ENCODE assay signal across 14 cellular contexts in the genomic region with DNA sequence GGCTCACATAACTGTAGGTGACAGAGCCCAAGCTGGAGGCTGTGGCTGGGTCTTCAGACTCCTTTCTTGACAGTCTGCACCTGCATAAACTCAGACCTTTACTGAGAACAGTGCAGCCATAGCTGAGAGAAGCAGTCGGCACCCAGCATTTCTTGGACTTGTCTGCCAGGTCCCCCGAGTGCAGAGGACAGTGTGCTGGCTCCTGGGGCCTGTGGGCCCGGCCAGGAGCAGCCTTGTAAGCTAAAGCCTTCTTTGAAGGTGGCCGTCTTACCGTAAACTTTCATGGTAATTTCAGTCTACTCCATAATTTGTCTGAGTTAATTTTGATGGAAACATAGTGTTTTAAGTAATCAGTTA.
DNase-seq lines count a peak whose midpoint lies in the region; ATAC-seq, FAIRE-seq and TF ChIP-seq lines count a peak whose summit lies in the region.
"Had no signal": no experiment of that assay in that cellular context is flagged by ENCODE, and none has a peak within 500 bp of the region (broad histone marks: within the 10 kb centered on the region; RNA-seq: fewer than 3 reads in every experiment).

No MANE protein-coding gene starts in this region.

- dilution Hi-C loops in endothelial cell of umbilical vein (cut with MboI; ENCODE audit: extremely low pct_ligation_motif_present, low sequenced_read_pairs) = no loop called here

- BruUV-seq in endothelial cell of umbilical vein (replicated peaks; lab: Mats Ljungman, UMichigan) = no TSS peak

- no peak for TF ChIP-seq EP300 in sigmoid colon (IDR thresholded peaks at IDR 0.05)

- H3K27ac Mint-ChIP-seq in CD4-positive, alpha-beta memory T cell = peak overlapping the region; percentile 93 to 97 (median 96)

- H3K9ac ChIP-seq in OCI-LY1 (ENCODE audit: low read length) (peak overlapping the region; percentile 20; the same call in 1 of the 2 replicates), endothelial cell of umbilical vein (replicated peaks; ENCODE audit: extremely low read depth, insufficient read depth, low read length) (no peak overlapping the region)

- H3K36me3 ChIP-seq in CD4-positive, alpha-beta memory T cell (ENCODE audit: insufficient read depth, low read length) = no peaks in the 10 kb centered on the region
- H3K36me3 ChIP-seq in OCI-LY1 (ENCODE audit: insufficient read depth, low read length) (no peaks in the 10 kb centered on the region; the same call in 1 of the 2 replicates), endothelial cell of umbilical vein (ENCODE audit: control insufficient read depth in 2 of 2, extremely low read depth in 1 of 2, insufficient read depth in 2 of 2, low read length in 2 of 2) (no peaks in the 10 kb centered on the region), sigmoid colon (no peaks in the 10 kb centered on the region)
- H3K36me3 ChIP-seq: HAP-1 had no signal

- no peaks in the 10 kb centered on the region for H3K27me3 Mint-ChIP-seq in CD4-positive, alpha-beta memory T cell
- H3K27me3 Mint-ChIP-seq: brain had no signal

- no peak for ATAC-seq in GM18909 (IDR thresholded peaks at IDR 0.05; ENCODE audit: poor library complexity, unreplicated experiment)
- ATAC-seq: foreskin keratinocyte had no signal

- peaks cover 0 to 2% (median 0%) of the 10 kb centered on the region in 8 donors for H3K9me3 Mint-ChIP-seq in CD4-positive, alpha-beta memory T cell
- H3K9me3 Mint-ChIP-seq: brain had no signal

- no peaks in the 10 kb centered on the region for H3K9me2 ChIP-seq in OCI-LY1 (ENCODE audit: low read depth, low read length)

- H3K4me3 ChIP-seq in CD4-positive, alpha-beta memory T cell (ENCODE audit: low read length in 2 of 2) = peak overlapping the region in 1 of 2 donors; percentile 35
- H3K4me3 ChIP-seq in OCI-LY1 (ENCODE audit: low read depth, low read length, poor library complexity, severe bottlenecking) (peak overlapping the region; percentile 78), endothelial cell of umbilical vein (replicated peaks in 1 of 3; ENCODE audit: insufficient read depth in 1 of 3, low read depth in 1 of 3, low read length in 3 of 3) (no peak overlapping the region), sigmoid colon (peak overlapping the region in 1 of 4 donors; percentile 8)
- H3K4me3 ChIP-seq: HAP-1 had no signal

- H3F3A ChIP-seq in OCI-LY1 (ENCODE audit: insufficient read depth, low read length) = 0 out of 2 replicates have a peak, but pooled peaks cover 7% of the 10 kb centered on the region

- H4K20me1 ChIP-seq in OCI-LY1 (ENCODE audit: insufficient read depth, low read length) (no peaks in the 10 kb centered on the region), endothelial cell of umbilical vein (replicated peaks; ENCODE audit: control insufficient read depth, extremely low read depth, insufficient read depth, low read length) (peaks cover 4% of the 10 kb centered on the region)

- peaks cover 96% of the 10 kb centered on the region for H3K4me1 ChIP-seq in CD4-positive, alpha-beta memory T cell (ENCODE audit: insufficient read depth, low read length)
- H3K4me1 ChIP-seq in OCI-LY1 (ENCODE audit: insufficient read depth, low read length, severe bottlenecking) = peaks cover 97% of the 10 kb centered on the region
- H3K4me1 ChIP-seq in endothelial cell of umbilical vein (ENCODE audit: control insufficient read depth, extremely low read depth, insufficient read depth, low read length) = peaks cover 91% of the 10 kb centered on the region
- H3K4me1 ChIP-seq in sigmoid colon = peaks cover 0 to 100% (median 97%) of the 10 kb centered on the region in 4 donors

- peak overlapping the region; percentile 96 for H3K27ac ChIP-seq in CD4-positive, alpha-beta memory T cell (ENCODE audit: low read depth, low read length)
- H3K27ac ChIP-seq in OCI-LY1 (ENCODE audit: low read depth, low read length, poor library complexity, severe bottlenecking) (peak overlapping the region; percentile 96), endothelial cell of umbilical vein (ENCODE audit: insufficient read depth, low read depth, low read length) (peak overlapping the region; percentile 14), sigmoid colon (peak overlapping the region; percentile 92 to 99 (median 98))
- H3K27ac ChIP-seq: foreskin keratinocyte had no signal

- H3K79me2 ChIP-seq in OCI-LY1 (ENCODE audit: insufficient read depth, low read length) (peaks cover 77% of the 10 kb centered on the region), endothelial cell of umbilical vein (ENCODE audit: control insufficient read depth, insufficient read depth, low read length) (peaks cover 92% of the 10 kb centered on the region)

- TF ChIP-seq POLR2A in endothelial cell of umbilical vein (IDR thresholded peaks at IDR 0.05; ENCODE audit: low read depth, low read length) = no peak
- no peak for TF ChIP-seq POLR2A in sigmoid colon (IDR thresholded peaks at IDR 0.05)

- 55 to 64% methylated on average over 5 of the region's 5 CpGs for WGBS in sigmoid colon, 2 donors

- H3K4me3 Mint-ChIP-seq in CD4-positive, alpha-beta memory T cell = peak overlapping the region; percentile 72 to 96 (median 92)

- CTCF ChIA-PET in CD4-positive, alpha-beta memory T cell (lab: Charles Lee; ENCODE audit: partially characterized antibody) = interaction anchor here (2.8 to 15.7 kb wide), 4 partner anchors 10 to 46 kb away, joined by 15 to 376 read pairs (median 85); no protein-coding TSS in a partner anchor
- CTCF ChIA-PET in endothelial cell of umbilical vein (lab: Charles Lee) = interaction anchor here (0.7 to 3.5 kb wide), 14 partner anchors 8 to 186 kb away, joined by 3 to 29 read pairs (median 4); no protein-coding TSS in a partner anchor

- no peak for DNase-seq in CD4-positive, alpha-beta memory T cell
- no peak for DNase-seq in endothelial cell of umbilical vein (ENCODE audit: low read depth, low spot score)
- no peak for DNase-seq in sigmoid colon
- no peak for DNase-seq in HT-29 (ENCODE audit: low spot score)
- no peak for DNase-seq in SW 1271 (lab: John Stamatoyannopoulos, UW)
- DNase-seq in NCI-H1105 treated with DMSO at 0.1 percent for 48 hours (lab: John Stamatoyannopoulos, UW) = no peak
- DNase-seq: activated CD4-positive, CD25-positive, alpha-beta regulatory T cell; DMS79 treated with DMSO at 0.1 percent for 48 hours; foreskin keratinocyte; NCI-H1105 had no signal

- peaks cover 0 to 23% of the 10 kb centered on the region in 2 donors for H3K36me3 Mint-ChIP-seq in CD4-positive, alpha-beta memory T cell
- H3K36me3 Mint-ChIP-seq: brain had no signal

- no peaks in the 10 kb centered on the region for H3K27me3 ChIP-seq in CD4-positive, alpha-beta memory T cell (ENCODE audit: insufficient read depth, low read length)
- H3K27me3 ChIP-seq in OCI-LY1 (ENCODE audit: insufficient read depth, low read length) (no peaks in the 10 kb centered on the region), endothelial cell of umbilical vein (ENCODE audit: control insufficient read depth in 2 of 2, insufficient read depth in 2 of 2, low read length in 2 of 2) (no peaks in the 10 kb centered on the region), sigmoid colon (no peaks in the 10 kb centered on the region)
- H3K27me3 ChIP-seq: foreskin keratinocyte had no signal

- H2AFZ ChIP-seq in OCI-LY1 (ENCODE audit: low read length) (no peak overlapping the region), endothelial cell of umbilical vein (ENCODE audit: low read depth, low read length) (no peak overlapping the region)

- no peaks in the 10 kb centered on the region for H3K9me1 ChIP-seq in endothelial cell of umbilical vein (replicated peaks; ENCODE audit: control insufficient read depth, extremely low read depth, insufficient read depth, low read length)

- H3K4me2 ChIP-seq in OCI-LY1 (ENCODE audit: low read length) (peak overlapping the region; percentile 87), endothelial cell of umbilical vein (ENCODE audit: insufficient read depth, low read length) (peak overlapping the region; percentile 46)

- no peak for FAIRE-seq in endothelial cell of umbilical vein (lab: Jason Lieb, UNC)

- TF ChIP-seq CTCF in OCI-LY1 (IDR thresholded peaks at IDR 0.05; ENCODE audit: low read length) (no peak), endothelial cell of umbilical vein (IDR thresholded peaks at IDR 0.05; ENCODE audit: extremely low read depth in 1 of 2, insufficient read depth in 1 of 2, low read depth in 1 of 2, low read length in 2 of 2) (no peak), sigmoid colon (IDR thresholded peaks at IDR 0.05) (no peak)

- H3K9me3 ChIP-seq in CD4-positive, alpha-beta memory T cell (ENCODE audit: control insufficient read depth in 1 of 2, low read length in 2 of 2) = no peaks in the 10 kb centered on the region
- H3K9me3 ChIP-seq in OCI-LY1 (ENCODE audit: low read length) = no peaks in the 10 kb centered on the region
- no peaks in the 10 kb centered on the region for H3K9me3 ChIP-seq in endothelial cell of umbilical vein (replicated peaks; ENCODE audit: control insufficient read depth, insufficient read depth, low read length)
- H3K9me3 ChIP-seq in sigmoid colon = no peaks in the 10 kb centered on the region
- H3K9me3 ChIP-seq: HAP-1 had no signal

- H3K4me1 Mint-ChIP-seq in CD4-positive, alpha-beta memory T cell = peaks cover 78 to 100% (median 91%) of the 10 kb centered on the region in 4 donors

- intact Hi-C loops in CD4-positive, alpha-beta memory T cell (cut with micrococcal nuclease) = loop anchor here (5.0 kb wide), 1 partner anchor 34 kb away; no protein-coding TSS in a partner anchor
- intact Hi-C loops in endothelial cell of umbilical vein (cut with micrococcal nuclease) = no loop called here
- intact Hi-C loops in sigmoid colon (cut with DNase I) = loop anchor here (10.0 kb wide), 1 partner anchor 186 kb away; no protein-coding TSS in a partner anchor

- POLR2A ChIA-PET in CD4-positive, alpha-beta memory T cell (lab: Charles Lee; ENCODE audit: partially characterized antibody) = interaction anchor here (0.9 to 15.1 kb wide), 6 partner anchors 6 to 245 kb away, joined by 3 to 607 read pairs (median 9); no protein-coding TSS in a partner anchor
- POLR2A ChIA-PET in endothelial cell of umbilical vein (lab: Charles Lee) = interaction anchor here (0.8 kb wide), 1 partner anchor 12 kb away, joined by 3 read pairs; no protein-coding TSS in a partner anchor

TF ChIP-seq in endothelial cell of umbilical vein, 7 proteins besides CTCF, POLR2A, EP300 and RAD21:
- TF ChIP-seq GATA2 (IDR thresholded peaks at IDR 0.05; ENCODE audit: insufficient read depth, insufficient read length, low read depth, low read length) = no peak
- TF ChIP-seq MAX (IDR thresholded peaks at IDR 0.05; ENCODE audit: insufficient read depth, insufficient read length) = no peak
- TF ChIP-seq JUN (IDR thresholded peaks at IDR 0.05; ENCODE audit: borderline replicate concordance, insufficient read depth, insufficient read length, low read depth) = no peak
- TF ChIP-seq EZH2 (IDR thresholded peaks at IDR 0.05; ENCODE audit: borderline replicate concordance, low read depth, low read length, severe bottlenecking) = no peak
- no peak for TF ChIP-seq FOS (IDR thresholded peaks at IDR 0.05; ENCODE audit: borderline replicate concordance, insufficient read depth, low read length)
- TF ChIP-seq MYC (IDR thresholded peaks at IDR 0.05; ENCODE audit: low read depth, low read length) = no peak
- TF ChIP-seq POLR2AphosphoS5 (IDR thresholded peaks at IDR 0.05; ENCODE audit: insufficient read depth, low read depth, low read length) = no peak

Comparison
In these comparisons a context has a peak if more than half of its experiments do, and no peak if none do; other contexts are left out.
1. H3K27ac ChIP-seq: peak in every context shown above with its lines; median percentile 98 in sigmoid colon; 96 in CD4-positive, alpha-beta memory T cell; 96 in OCI-LY1; 14 in endothelial cell of umbilical vein.